In the genomic region with DNA sequence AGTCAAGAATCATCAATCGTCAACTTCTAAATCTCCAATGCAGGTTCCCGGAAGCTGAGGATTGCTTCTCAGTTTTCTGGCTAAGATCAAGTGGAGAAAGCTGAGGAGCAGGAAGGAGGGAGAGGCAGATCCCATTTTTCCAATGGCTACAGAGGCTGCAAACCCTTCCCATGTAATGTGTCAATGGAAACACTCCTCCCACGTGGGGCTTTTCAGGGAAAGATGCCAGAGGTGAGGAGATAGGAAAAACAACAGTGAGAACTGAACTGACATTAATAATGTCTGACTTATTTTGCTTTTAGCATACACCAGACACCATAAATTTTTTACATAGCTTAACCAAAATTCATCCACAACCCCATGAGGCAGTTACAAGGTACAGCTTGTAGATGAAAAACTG, we compare ENCODE assay signal across 33 cellular contexts.
DNase-seq lines count a peak whose midpoint lies in the region; ATAC-seq and TF ChIP-seq lines count a peak whose summit lies in the region.
"Had no signal": no experiment of that assay in that cellular context is flagged by ENCODE, and none has a peak within 500 bp of the region (broad histone marks: within the 10 kb centered on the region; RNA-seq: fewer than 3 reads in every experiment).

No MANE protein-coding gene starts in this region.

- H3K27me3 Mint-ChIP-seq in osteocyte (ENCODE audit: unreplicated experiment) = no peaks in the 10 kb centered on the region
- H3K27me3 Mint-ChIP-seq: stimulated activated memory B cell treated with anti-CD40 and anti-IgM and Interleukin-4, amounts not matched to agents 10 μg/mL and 1 μg/mL and 100 μg/mL, for 72 hours had no signal

- ATAC-seq in HG03378 (IDR thresholded peaks at IDR 0.05; ENCODE audit: unreplicated experiment) = no peak
- ATAC-seq in HG02759 (IDR thresholded peaks at IDR 0.05; ENCODE audit: unreplicated experiment) = no peak
- ATAC-seq: left colon; naive thymus-derived CD4-positive, alpha-beta T cell; stimulated activated memory B cell treated with anti-CD40 and anti-IgM and Interleukin-4, amounts not matched to agents 10 μg/mL and 1 μg/mL and 100 μg/mL, for 72 hours had no signal

- no peak for TF ChIP-seq CTCF in AG10803 (conservative IDR thresholded peaks at IDR 0.05; ENCODE audit: low read length)
- no peak for TF ChIP-seq CTCF in osteocyte (IDR thresholded peaks at IDR 0.05)

- no peaks in the 10 kb centered on the region for H3K9me3 Mint-ChIP-seq in osteocyte (ENCODE audit: unreplicated experiment)
- H3K9me3 Mint-ChIP-seq: activated T-helper 2 cell treated with anti-CD3 and anti-CD28 coated beads, Interferon-gamma antibody, Interleukin-2, Interleukin-4, amounts not matched to agents 10 μg/mL and 5 μg/mL and 100 μg/mL, durations not matched to agents 14 hours and 24 hours and 36 hours; type B pancreatic cell had no signal

- H3K36me3 Mint-ChIP-seq in osteocyte (ENCODE audit: unreplicated experiment) = no peaks in the 10 kb centered on the region
- H3K36me3 Mint-ChIP-seq: memory B cell; naive thymus-derived CD4-positive, alpha-beta T cell; stimulated activated memory B cell treated with anti-CD40 and anti-IgM and Interleukin-4, amounts not matched to agents 10 μg/mL and 1 μg/mL and 100 μg/mL, for 72 hours; type B pancreatic cell had no signal

- peak; percentile 33 for DNase-seq in AG10803 (ENCODE audit: low read depth)
- peak; percentile 22 for DNase-seq in M059J (ENCODE audit: low read depth)
- peak; percentile 15 for DNase-seq in kidney glomerular epithelial cell (lab: John Stamatoyannopoulos, UW)
- DNase-seq in osteocyte (ENCODE audit: extremely low spot score, unreplicated experiment) = no peak
- DNase-seq in NOMO-1 treated with dmso at 0.1 percent for 144 hours (lab: John Stamatoyannopoulos, UW; ENCODE audit: unreplicated experiment) = no peak
- no peak for DNase-seq in Kasumi-1 (lab: John Stamatoyannopoulos, UW)
- DNase-seq: activated CD4-positive, alpha-beta T cell treated with anti-CD3 and anti-CD28 coated beads for 48 hours; activated CD8-positive, alpha-beta memory T cell treated with anti-CD3 and anti-CD28 coated beads for 24 hours; activated naive CD4-positive, alpha-beta T cell treated with anti-CD3 and anti-CD28 coated beads, Interleukin-2, amount 50 U/mL, for 16 hours; activated T-cell treated with anti-CD3 and anti-CD28 coated beads for 4 hours; amniotic stem cell; DMS79 treated with DMSO at 0.1 percent for 48 hours; effector CD4-positive, alpha-beta T cell; H7; hypothalamus; Karpas-422; left colon; naive thymus-derived CD4-positive, alpha-beta T cell; NCI-H146; NCI-H82; occipital lobe; RPMI8226; SJCRH30; stimulated activated CD4-positive, alpha-beta T cell treated with anti-CD3 and anti-CD28 coated beads, Interleukin-15, amount 100 ng/mL, for 24 hours; stimulated activated CD4-positive, alpha-beta T cell treated with anti-CD3 and anti-CD28 coated beads, Interleukin-4, amount 100 ng/mL, for 4 hours; substantia nigra; WERI-Rb-1 had no signal

- no peak overlapping the region for H3K4me3 ChIP-seq in AG10803 (ENCODE audit: low read length)
- H3K4me3 ChIP-seq: SJCRH30 had no signal

- peak overlapping the region; percentile 32 for H3K27ac Mint-ChIP-seq in osteocyte (ENCODE audit: unreplicated experiment)
- H3K27ac Mint-ChIP-seq: activated T-helper 2 cell treated with anti-CD3 and anti-CD28 coated beads, Interferon-gamma antibody, Interleukin-2, Interleukin-4, amounts not matched to agents 10 μg/mL and 5 μg/mL and 100 μg/mL, durations not matched to agents 14 hours and 24 hours and 36 hours; memory B cell; naive thymus-derived CD4-positive, alpha-beta T cell; stimulated activated memory B cell treated with anti-CD40 and anti-IgM and Interleukin-4, amounts not matched to agents 10 μg/mL and 1 μg/mL and 100 μg/mL, for 72 hours; type B pancreatic cell had no signal

- no peak overlapping the region for H3K4me3 Mint-ChIP-seq in osteocyte (ENCODE audit: unreplicated experiment)
- H3K4me3 Mint-ChIP-seq: memory B cell; naive thymus-derived CD4-positive, alpha-beta T cell; stimulated activated memory B cell treated with anti-CD40 and anti-IgM and Interleukin-4, amounts not matched to agents 10 μg/mL and 1 μg/mL and 100 μg/mL, for 72 hours had no signal

- H3K4me1 Mint-ChIP-seq in osteocyte (ENCODE audit: unreplicated experiment) = peaks cover 9% of the 10 kb centered on the region
- H3K4me1 Mint-ChIP-seq: memory B cell; naive thymus-derived CD4-positive, alpha-beta T cell; stimulated activated memory B cell treated with anti-CD40 and anti-IgM and Interleukin-4, amounts not matched to agents 10 μg/mL and 1 μg/mL and 100 μg/mL, for 72 hours had no signal

Comparison
In these comparisons a context has a peak if more than half of its experiments do, and no peak if none do; other contexts are left out.
1. DNase-seq: peak in AG10803 (single experiment), M059J (single experiment) and kidney glomerular epithelial cell (single experiment); none in osteocyte (single experiment), NOMO-1 treated with dmso at 0.1 percent for 144 hours (single experiment) and Kasumi-1 (0 of 2).